In the genomic region with DNA sequence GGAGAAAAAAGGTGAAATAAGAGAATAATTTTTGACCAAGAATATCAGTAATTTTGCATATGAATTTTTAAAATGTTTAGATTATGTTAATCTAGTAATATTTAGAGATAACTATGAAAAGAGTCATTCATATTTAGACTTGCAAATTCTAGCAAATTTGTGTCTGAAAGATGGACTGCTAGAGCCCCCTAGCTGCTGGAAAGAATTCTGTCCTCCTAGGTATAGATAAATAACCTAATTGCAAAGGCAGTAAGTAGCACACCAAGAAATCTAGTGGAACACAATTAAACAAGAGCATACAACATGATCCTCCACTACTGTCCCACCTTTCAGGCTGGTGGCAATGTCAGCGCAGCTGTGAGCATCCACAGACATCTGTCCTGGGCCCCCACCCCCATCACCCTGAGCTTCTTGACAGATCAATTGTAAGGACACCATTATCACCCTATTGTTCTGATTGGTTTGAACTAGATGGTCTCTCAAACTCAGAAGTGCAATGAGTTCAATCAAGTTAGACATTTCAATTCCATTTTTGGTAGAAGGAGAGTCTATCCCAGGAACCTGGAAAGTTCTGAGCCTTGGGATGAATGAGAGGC, we compare ENCODE assay signal across 9 cellular contexts. TPM values are rescaled to one million over a fixed set of nuclear protein-coding genes. Genes with fewer than 3 reads are reported as not detected.
DNase-seq lines count a peak whose midpoint lies in the region; ATAC-seq and TF ChIP-seq lines count a peak whose summit lies in the region.
"Had no signal": no experiment of that assay in that cellular context is flagged by ENCODE, and none has a peak within 500 bp of the region (broad histone marks: within the 10 kb centered on the region; RNA-seq: fewer than 3 reads in every experiment).

No MANE protein-coding gene starts in this region.

- H3K27ac ChIP-seq in IMR-90 (ENCODE audit: insufficient read depth, low read length), result no peak overlapping the region

- TF ChIP-seq POLR2A in IMR-90 (IDR thresholded peaks at IDR 0.05; ENCODE audit: low read depth, low read length), result no peak

- H3K4me2 ChIP-seq in IMR-90 (ENCODE audit: low read depth, low read length), result no peak overlapping the region

- H4K8ac ChIP-seq in IMR-90 (ENCODE audit: low read depth in 2 of 2, low read length in 2 of 2), result no peak overlapping the region

- H4K91ac ChIP-seq in IMR-90 (ENCODE audit: insufficient read depth, low read depth, low read length), result no peak overlapping the region

- H2BK20ac ChIP-seq in IMR-90 (ENCODE audit: low read depth, low read length), result no peak overlapping the region

- H3K4me3 ChIP-seq in GM06990 (replicated peaks; ENCODE audit: low read depth, low read length) (no peak overlapping the region), IMR-90 (ENCODE audit: insufficient read depth, low read depth, low read length) (no peak overlapping the region), fibroblast of the aortic adventitia (ENCODE audit: low read depth, low read length) (no peak overlapping the region)

- no peaks in the 10 kb centered on the region for H3K9me1 ChIP-seq in IMR-90 (ENCODE audit: insufficient read depth, low read length)

- no peaks in the 10 kb centered on the region for H3K79me1 ChIP-seq in IMR-90 (ENCODE audit: low read depth in 1 of 2, low read length in 2 of 2)

- H4K20me1 ChIP-seq in IMR-90 (ENCODE audit: insufficient read depth, low read length), result no peaks in the 10 kb centered on the region

- intact Hi-C loops in IMR-90 (cut with micrococcal nuclease), result loop anchor here (1.0 to 10.0 kb wide), 5 partner anchors 459 to 933 kb away; no protein-coding TSS in a partner anchor

- H3K23ac ChIP-seq in IMR-90 (ENCODE audit: low read depth, low read length), result no peak overlapping the region

- no peak overlapping the region for H3K14ac ChIP-seq in IMR-90 (replicated peaks; ENCODE audit: low read depth, low read length)

- H3K9me3 ChIP-seq in IMR-90 (ENCODE audit: control insufficient read depth, insufficient read depth, low read length), result no peaks in the 10 kb centered on the region

- TF ChIP-seq RAD21 in IMR-90 (IDR thresholded peaks at IDR 0.05; ENCODE audit: low read length), result peak; percentile 92

- H3K56ac ChIP-seq in IMR-90 (ENCODE audit: extremely low read depth, insufficient read depth, low read length), result no peak overlapping the region

- ATAC-seq in IMR-90 (ENCODE audit: low read depth), result peak; percentile 78; the same call in 1 of the 2 replicates
- peak; percentile 76 for ATAC-seq in SK-N-SH treated with all-trans-retinoic acid at 6 μM for 48 hours
- ATAC-seq in HG03432 (IDR thresholded peaks at IDR 0.05; ENCODE audit: unreplicated experiment), result no peak
- no peak for ATAC-seq in GM21737 (IDR thresholded peaks at IDR 0.05; ENCODE audit: unreplicated experiment)

- H3K27me3 ChIP-seq in GM06990 (replicated peaks; ENCODE audit: control insufficient read depth, insufficient read depth, low read length) (no peaks in the 10 kb centered on the region), IMR-90 (ENCODE audit: control insufficient read depth, insufficient read depth, low read length) (peaks cover 2% of the 10 kb centered on the region; the same call in 1 of the 2 replicates)

- no peak overlapping the region for H2BK5ac ChIP-seq in IMR-90 (ENCODE audit: low read depth, low read length, poor library complexity, severe bottlenecking)

- no peak overlapping the region for H3K9ac ChIP-seq in IMR-90 (ENCODE audit: low read depth, low read length)

- no peak overlapping the region for H2AK5ac ChIP-seq in IMR-90 (ENCODE audit: low read depth, low read length)

- H2AK9ac ChIP-seq in IMR-90 (replicated peaks; ENCODE audit: low read depth, low read length, poor library complexity), result no peak overlapping the region

- H4K5ac ChIP-seq in IMR-90 (ENCODE audit: low read depth, low read length), result no peak overlapping the region

- no peak overlapping the region for H2BK120ac ChIP-seq in IMR-90 (ENCODE audit: low read depth, low read length)

- DNase-seq in GM06990 (ENCODE audit: extremely low read depth, insufficient read length), result peak; percentile 1
- peak; percentile 64 for DNase-seq in IMR-90
- peak; percentile 70 for DNase-seq in fibroblast of the aortic adventitia (ENCODE audit: low read depth)
- DNase-seq in pulmonary artery endothelial cell (ENCODE audit: low read depth, low spot score), result peak; percentile 5
- DNase-seq in cerebellar nuclear complex (lab: John Stamatoyannopoulos, UW), result no peak

- no peak overlapping the region for H3K4ac ChIP-seq in IMR-90 (ENCODE audit: low read depth, low read length)

- H3K4me1 ChIP-seq in IMR-90 (ENCODE audit: control insufficient read depth, insufficient read depth, low read length), result no peaks in the 10 kb centered on the region

- H2BK15ac ChIP-seq in IMR-90 (ENCODE audit: low read depth, low read length), result no peak overlapping the region

- dilution Hi-C loops in IMR-90 (cut with HindIII; ENCODE audit: low sequenced_read_pairs, unreplicated experiment), result no loop called here

- peak; percentile 49 for TF ChIP-seq CTCF in GM06990 (IDR thresholded peaks at IDR 0.05; ENCODE audit: insufficient read depth, low read length, poor library complexity, severe bottlenecking)
- TF ChIP-seq CTCF in IMR-90 (conservative IDR thresholded peaks at IDR 0.05; ENCODE audit: low read depth, low read length), result peak; percentile 94
- peak; percentile 61 for TF ChIP-seq CTCF in fibroblast of the aortic adventitia (IDR thresholded peaks at IDR 0.05; ENCODE audit: insufficient read depth, low read length)

- BruUV-seq in IMR-90 (replicated peaks; lab: Mats Ljungman, UMichigan), result no TSS peak

- no CpG with 5 or more reads among the region's 1 CpG for whole genome bisulfite sequencing in IMR-90 (ENCODE audit: extremely low coverage in 2 of 2, insufficient read length in 1 of 2), 2 experiments

- CTCF ChIA-PET in IMR-90 (lab: Yijun Ruan, JAX), result interaction anchor here (0.6 to 2.8 kb wide), 21 partner anchors 10 to 856 kb away, joined by 3 to 19 read pairs (median 4); a partner anchor contains a TSS

- no peak overlapping the region for H3K18ac ChIP-seq in IMR-90 (ENCODE audit: low read depth, low read length)

- H3K36me3 ChIP-seq in GM06990 (ENCODE audit: control insufficient read depth, insufficient read depth, low read length) (no peaks in the 10 kb centered on the region), IMR-90 (ENCODE audit: control insufficient read depth, insufficient read depth, low read length) (no peaks in the 10 kb centered on the region)

- POLR2A ChIA-PET in IMR-90 (lab: Charles Lee; ENCODE audit: unreplicated experiment), result no interaction called here

- no peak overlapping the region for H2AFZ ChIP-seq in IMR-90 (replicated peaks; ENCODE audit: low read length, poor library complexity)

- in situ Hi-C loops in IMR-90 (cut with MboI; ENCODE audit: low sequenced_read_pairs), result loop anchor here (5.0 kb wide), 2 partner anchors 491 to 581 kb away; no protein-coding TSS in a partner anchor

TF ChIP-seq in IMR-90, 13 proteins besides CTCF, POLR2A, EP300 and RAD21:
- TF ChIP-seq, protein P1, sequence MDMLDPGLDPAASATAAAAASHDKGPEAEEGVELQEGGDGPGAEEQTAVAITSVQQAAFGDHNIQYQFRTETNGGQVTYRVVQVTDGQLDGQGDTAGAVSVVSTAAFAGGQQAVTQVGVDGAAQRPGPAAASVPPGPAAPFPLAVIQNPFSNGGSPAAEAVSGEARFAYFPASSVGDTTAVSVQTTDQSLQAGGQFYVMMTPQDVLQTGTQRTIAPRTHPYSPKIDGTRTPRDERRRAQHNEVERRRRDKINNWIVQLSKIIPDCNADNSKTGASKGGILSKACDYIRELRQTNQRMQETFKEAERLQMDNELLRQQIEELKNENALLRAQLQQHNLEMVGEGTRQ (IDR thresholded peaks at IDR 0.05; ENCODE audit: low read depth, low read length), result no peak
- peak; percentile 92 for TF ChIP-seq SMC3 (IDR thresholded peaks at IDR 0.05; ENCODE audit: low read depth, low read length)
TF ChIP-seq in IMR-90: peak in this region for 1.

TF ChIP-seq in SK-N-SH treated with all-trans-retinoic acid at 6 μM for 48 hours, 23 proteins besides CTCF, POLR2A, EP300 and RAD21 (continues in another document):
- TF ChIP-seq ZC3H10 (CRISPR knock-in tag; IDR thresholded peaks at IDR 0.05) (no peak), BACH2 (CRISPR knock-in tag; IDR thresholded peaks at IDR 0.05; ENCODE audit: borderline replicate concordance) (no peak), ISL1 (CRISPR knock-in tag; IDR thresholded peaks at IDR 0.05) (no peak), ARNTL (CRISPR knock-in tag; IDR thresholded peaks at IDR 0.05; ENCODE audit: borderline replicate concordance, low read depth) (no peak), SNAI2 (CRISPR knock-in tag; IDR thresholded peaks at IDR 0.05) (no peak), ZFP30 (CRISPR knock-in tag; IDR thresholded peaks at IDR 0.05) (no peak)
- TF ChIP-seq, protein P2, sequence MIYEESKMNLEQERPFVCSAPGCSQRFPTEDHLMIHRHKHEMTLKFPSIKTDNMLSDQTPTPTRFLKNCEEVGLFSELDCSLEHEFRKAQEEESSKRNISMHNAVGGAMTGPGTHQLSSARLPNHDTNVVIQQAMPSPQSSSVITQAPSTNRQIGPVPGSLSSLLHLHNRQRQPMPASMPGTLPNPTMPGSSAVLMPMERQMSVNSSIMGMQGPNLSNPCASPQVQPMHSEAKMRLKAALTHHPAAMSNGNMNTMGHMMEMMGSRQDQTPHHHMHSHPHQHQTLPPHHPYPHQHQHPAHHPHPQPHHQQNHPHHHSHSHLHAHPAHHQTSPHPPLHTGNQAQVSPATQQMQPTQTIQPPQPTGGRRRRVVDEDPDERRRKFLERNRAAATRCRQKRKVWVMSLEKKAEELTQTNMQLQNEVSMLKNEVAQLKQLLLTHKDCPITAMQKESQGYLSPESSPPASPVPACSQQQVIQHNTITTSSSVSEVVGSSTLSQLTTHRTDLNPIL (CRISPR knock-in tag; IDR thresholded peaks at IDR 0.05; ENCODE audit: low read depth), result no peak

RNA-seq across cellular contexts. Expression of a gene that starts 15.0 kb away (rescaled TPM):
- total RNA-seq in IMR-90 (2012; rRNA removed), result 8.6 and 9.1 TPM in 2 replicates
- polyA plus RNA-seq in IMR-90 (2012; rRNA removed), result 9.3 and 9.5 TPM in 2 replicates
- 4.5 and 9.8 TPM in 2 replicates for polyA plus RNA-seq in IMR-90 (2012; cell fraction: cytosol; rRNA removed)
- 4.5 and 6.1 TPM in 2 replicates for polyA plus RNA-seq in IMR-90 (2012; cell fraction: nucleus; rRNA removed; ENCODE audit: low replicate concordance)
- 0.18 and 0.49 TPM in 2 replicates for total RNA-seq in fibroblast of the aortic adventitia (ENCODE audit: low replicate concordance)
- total RNA-seq in pulmonary artery endothelial cell, result 0.07 and 2.1 TPM in 2 replicates
- total RNA-seq: mononuclear cell had no signal

RNA-seq across cellular contexts. Expression of a gene that starts 36.2 kb away (rescaled TPM):
- total RNA-seq in IMR-90 (2012; rRNA removed), result not detected in 2 replicates
- not detected in 2 replicates for polyA plus RNA-seq in IMR-90 (2012; rRNA removed)
- polyA plus RNA-seq in IMR-90 (2012; cell fraction: cytosol; rRNA removed), result not detected in 2 replicates
- polyA plus RNA-seq in IMR-90 (2012; cell fraction: nucleus; rRNA removed; ENCODE audit: low replicate concordance), result not detected in 2 replicates
- not detected in 2 replicates for total RNA-seq in fibroblast of the aortic adventitia (ENCODE audit: low replicate concordance)
- total RNA-seq in pulmonary artery endothelial cell, result not detected in 2 replicates
- total RNA-seq: mononuclear cell had no signal

Comparison
In these comparisons a context has a peak if more than half of its experiments do, and no peak if none do; other contexts are left out.
1. DNase-seq: peak in GM06990 (single experiment), IMR-90 (single experiment), fibroblast of the aortic adventitia (single experiment) and pulmonary artery endothelial cell (single experiment); none in cerebellar nuclear complex (0 of 2).
2. ATAC-seq: peak in IMR-90 (single experiment) and SK-N-SH treated with all-trans-retinoic acid at 6 μM for 48 hours (single experiment); none in HG03432 (single experiment) and GM21737 (single experiment).
3. Peak in every context shown above with its lines, with median percentiles within 50 percentile points of each other: CTCF ChIP-seq.